1 cellular context compared by ENCODE assay signal in genomic region chr19:11418518-11419506, GRCh38.
TF ChIP-seq lines count a peak whose summit lies in the region.

A gene with protein sequence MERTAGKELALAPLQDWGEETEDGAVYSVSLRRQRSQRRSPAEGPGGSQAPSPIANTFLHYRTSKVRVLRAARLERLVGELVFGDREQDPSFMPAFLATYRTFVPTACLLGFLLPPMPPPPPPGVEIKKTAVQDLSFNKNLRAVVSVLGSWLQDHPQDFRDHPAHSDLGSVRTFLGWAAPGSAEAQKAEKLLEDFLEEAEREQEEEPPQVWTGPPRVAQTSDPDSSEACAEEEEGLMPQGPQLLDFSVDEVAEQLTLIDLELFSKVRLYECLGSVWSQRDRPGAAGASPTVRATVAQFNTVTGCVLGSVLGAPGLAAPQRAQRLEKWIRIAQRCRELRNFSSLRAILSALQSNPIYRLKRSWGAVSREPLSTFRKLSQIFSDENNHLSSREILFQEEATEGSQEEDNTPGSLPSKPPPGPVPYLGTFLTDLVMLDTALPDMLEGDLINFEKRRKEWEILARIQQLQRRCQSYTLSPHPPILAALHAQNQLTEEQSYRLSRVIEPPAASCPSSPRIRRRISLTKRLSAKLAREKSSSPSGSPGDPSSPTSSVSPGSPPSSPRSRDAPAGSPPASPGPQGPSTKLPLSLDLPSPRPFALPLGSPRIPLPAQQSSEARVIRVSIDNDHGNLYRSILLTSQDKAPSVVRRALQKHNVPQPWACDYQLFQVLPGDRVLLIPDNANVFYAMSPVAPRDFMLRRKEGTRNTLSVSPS (minus strand): TSS chr19:11419314. CDS start chr19:11419278, 36 bp downstream.

TF ChIP-seq in IMR-90, 13 proteins besides CTCF, POLR2A, EP300 and RAD21 (continued from another document):
- TF ChIP-seq MAZ (IDR thresholded peaks at IDR 0.05; ENCODE audit: borderline replicate concordance, low read depth, low read length) (no peak), MAFK (IDR thresholded peaks at IDR 0.05; ENCODE audit: low read depth, low read length) (no peak), CEBPB (IDR thresholded peaks at IDR 0.05; ENCODE audit: low read depth, low read length) (no peak), ELK1 (IDR thresholded peaks at IDR 0.05; ENCODE audit: borderline replicate concordance, low read depth, low read length) (no peak), BHLHE40 (IDR thresholded peaks at IDR 0.05; ENCODE audit: low read depth, low read length) (no peak), RFX5 (IDR thresholded peaks at IDR 0.05; ENCODE audit: low read depth, low read length) (no peak)
TF ChIP-seq in IMR-90: peak in this region for 0.
